Comparison of ENCODE assay signal across 12 cellular contexts in genomic region chr7:135164357-135165021, GRCh38. TPM values are rescaled to one million over a fixed set of nuclear protein-coding genes. Genes with fewer than 3 reads are reported as not detected.
DNase-seq lines count a peak whose midpoint lies in the region; ATAC-seq, FAIRE-seq and TF ChIP-seq lines count a peak whose summit lies in the region.
"Had no signal": no experiment of that assay in that cellular context is flagged by ENCODE, and none has a peak within 500 bp of the region (broad histone marks: within the 10 kb centered on the region; RNA-seq: fewer than 3 reads in every experiment).

No MANE protein-coding gene starts in this region.

- no peak for FAIRE-seq in H1 (lab: Jason Lieb, UNC)

- H2BK120ac ChIP-seq in H1 (replicated peaks; ENCODE audit: low read depth, low read length): no peak overlapping the region

- POLR2A ChIA-PET in CD8-positive, alpha-beta memory T cell (lab: Charles Lee): interaction anchor here (1.4 kb wide), 1 partner anchor 16 kb away, joined by 4 read pairs; the partner anchor contains the start of gene TMEM140
- POLR2A ChIA-PET in H1 (lab: Charles Lee; ENCODE audit: partially characterized antibody): interaction anchor here (0.6 to 4.0 kb wide), 9 partner anchors 15 to 519 kb away, joined by 3 to 20 read pairs (median 3); partner anchors contain the start of gene WDR91

- peaks cover 30% of the 10 kb centered on the region for H3K4me1 ChIP-seq in CD8-positive, alpha-beta memory T cell (ENCODE audit: insufficient read depth, low read length)
- H3K4me1 ChIP-seq in Karpas-422 (ENCODE audit: low read length) (peaks cover 11% of the 10 kb centered on the region), H1 (replicated peaks in 1 of 4; ENCODE audit: control insufficient read depth in 3 of 4, insufficient read depth in 4 of 4, low read length in 3 of 4) (peaks cover 0 to 7% (median 3%) of the 10 kb centered on the region in 4 experiments; a peak in 4 of 7 replicates)

- no peak overlapping the region; the same call in 1 of the 2 replicates for H4K8ac ChIP-seq in H1 (ENCODE audit: extremely low read depth, insufficient read depth, low read length)

- peaks cover 64 to 92% (median 80%) of the 10 kb centered on the region in 3 donors for H3K4me1 Mint-ChIP-seq in CD8-positive, alpha-beta memory T cell
- H3K4me1 Mint-ChIP-seq in natural killer cell: peaks cover 67% of the 10 kb centered on the region in 2 donors

- no peak overlapping the region for H4K5ac ChIP-seq in H1 (ENCODE audit: insufficient read length, low read depth, low read length)

- H3K4ac ChIP-seq in H1 (replicated peaks; ENCODE audit: insufficient read length, low read depth, low read length): no peak overlapping the region

- H3K23ac ChIP-seq in H1 (ENCODE audit: insufficient read length): no peak overlapping the region

- H3K27me3 Mint-ChIP-seq in CD8-positive, alpha-beta memory T cell: no peaks in the 10 kb centered on the region
- no peaks in the 10 kb centered on the region for H3K27me3 Mint-ChIP-seq in natural killer cell (ENCODE audit: low read depth in 2 of 2)

- no peaks in the 10 kb centered on the region for H3K9me3 Mint-ChIP-seq in CD8-positive, alpha-beta memory T cell
- H3K9me3 Mint-ChIP-seq in natural killer cell: no peaks in the 10 kb centered on the region

- H3K9ac ChIP-seq in Karpas-422 (ENCODE audit: low read length): no peak overlapping the region
- H3K9ac ChIP-seq in H1 (replicated peaks in 1 of 4; ENCODE audit: extremely low read depth in 1 of 4, low read depth in 3 of 4, low read length in 3 of 4): no peak overlapping the region

- H3K36me3 ChIP-seq in CD8-positive, alpha-beta memory T cell (ENCODE audit: insufficient read depth, low read length): peaks cover 37% of the 10 kb centered on the region
- H3K36me3 ChIP-seq in Karpas-422 (ENCODE audit: insufficient read depth, low read length) (peaks cover 37% of the 10 kb centered on the region), H1 (ENCODE audit: control insufficient read depth in 2 of 4, insufficient read depth in 4 of 4, low read length in 3 of 4) (peaks cover 16 to 51% (median 39%) of the 10 kb centered on the region in 4 experiments)

- no peak overlapping the region for H2BK20ac ChIP-seq in H1 (ENCODE audit: low read length)

- peaks cover 10 to 82% (median 12%) of the 10 kb centered on the region in 3 donors for H3K36me3 Mint-ChIP-seq in CD8-positive, alpha-beta memory T cell
- no peaks in the 10 kb centered on the region for H3K36me3 Mint-ChIP-seq in natural killer cell

- H2BK12ac ChIP-seq in H1 (ENCODE audit: low read depth, low read length): no peak overlapping the region

- CTCF ChIA-PET in CD8-positive, alpha-beta memory T cell (lab: Charles Lee): interaction anchor here (0.9 to 3.0 kb wide), 3 partner anchors 17 to 178 kb away, joined by 3 to 14 read pairs (median 11); partner anchors contain the start of genes AGBL3 and TMEM140
- CTCF ChIA-PET in H1 (lab: Charles Lee; ENCODE audit: partially characterized antibody): interaction anchor here (0.8 to 2.3 kb wide), 9 partner anchors 9 to 178 kb away, joined by 3 to 7 read pairs (median 3); partner anchors contain the start of gene AGBL3

- H2BK15ac ChIP-seq in H1 (ENCODE audit: low read length): no peak overlapping the region

- TF ChIP-seq CTCF in H1 (IDR thresholded peaks at IDR 0.05; ENCODE audit: control extremely low read depth in 1 of 3, insufficient read depth in 1 of 3, low read depth in 1 of 3, low read length in 3 of 3) (peak in 1 of 3 experiments; percentile 24; a peak in 1 of 4 replicates), natural killer cell (IDR thresholded peaks at IDR 0.05) (no peak)

- H3K27ac Mint-ChIP-seq in CD8-positive, alpha-beta memory T cell: peak overlapping the region in 7 of 8 donors; percentile 47 to 87 (median 83)
- peak overlapping the region; percentile 96 for H3K27ac Mint-ChIP-seq in natural killer cell

- H4K20me1 ChIP-seq in Karpas-422 (ENCODE audit: insufficient read depth, low read depth, low read length) (peaks cover 11% of the 10 kb centered on the region; the same call in 1 of the 2 replicates), H1 (replicated peaks in 1 of 2; ENCODE audit: control insufficient read depth in 1 of 2, insufficient read depth in 2 of 2, low read length in 2 of 2) (peaks cover 0 to 4% of the 10 kb centered on the region in 2 experiments)

- no peaks in the 10 kb centered on the region for H3K9me2 ChIP-seq in Karpas-422 (replicated peaks; ENCODE audit: insufficient read depth, low read length)

- no peak for DNase-seq in CD8-positive, alpha-beta memory T cell
- DNase-seq in Karpas-422: peak; percentile 38
- no peak for DNase-seq in H1 (ENCODE audit: low read depth in 1 of 2, low spot score in 2 of 2)
- no peak for DNase-seq in natural killer cell
- no peak for DNase-seq in SHP77 treated with DMSO at 0.1 percent for 48 hours (lab: John Stamatoyannopoulos, UW)
- no peak for DNase-seq in NAMALWA (ENCODE audit: low spot score)
- no peak for DNase-seq in epidermal melanocyte (ENCODE audit: insufficient read length, low spot score)
- DNase-seq in activated CD4-positive, alpha-beta T cell treated with anti-CD3 and anti-CD28 coated beads, Interleukin-2, amount 50 U/mL, for 4 hours: no peak
- DNase-seq: DMS 273 treated with DMSO at 0.1 percent for 48 hours; foreskin melanocyte; NCI-H510A treated with DMSO at 0.1 percent for 48 hours; stimulated activated CD4-positive, alpha-beta T cell treated with anti-CD3 and anti-CD28 coated beads, Interleukin-2, amount 100 ng/mL, for 24 hours had no signal

- TF ChIP-seq POLR2A in H1 (IDR thresholded peaks at IDR 0.05; ENCODE audit: control extremely low read depth in 1 of 2, low read depth in 2 of 2, low read length in 2 of 2): peak in 1 of 2 experiments; percentile 57; a peak in 1 of 3 replicates

- H3K56ac ChIP-seq in H1 (replicated peaks; ENCODE audit: insufficient read length, low read depth, low read length): no peak overlapping the region

- intact Hi-C loops in natural killer cell (cut with micrococcal nuclease): no loop called here

- no peak overlapping the region for H3K14ac ChIP-seq in H1 (ENCODE audit: insufficient read length)

- ATAC-seq in natural killer cell: no peak

- H3K27me3 ChIP-seq in CD8-positive, alpha-beta memory T cell (ENCODE audit: insufficient read depth, low read length, poor library complexity, severe bottlenecking): no peaks in the 10 kb centered on the region
- H3K27me3 ChIP-seq in Karpas-422 (ENCODE audit: low read length) (no peaks in the 10 kb centered on the region), H1 (replicated peaks in 1 of 4; ENCODE audit: control insufficient read depth in 3 of 4, extremely low read depth in 1 of 4, insufficient read depth in 3 of 4, low read length in 3 of 4) (no peaks in the 10 kb centered on the region)

- no peak for TF ChIP-seq RAD21 in H1 (IDR thresholded peaks at IDR 0.05 in 1 of 2, conservative IDR thresholded peaks at IDR 0.05 in 1 of 2; ENCODE audit: low read depth in 2 of 2, low read length in 2 of 2)

- H3K79me2 ChIP-seq in Karpas-422 (ENCODE audit: low read length) (peaks cover 16% of the 10 kb centered on the region), H1 (ENCODE audit: control insufficient read depth in 1 of 2, insufficient read depth in 2 of 2, low read length in 2 of 2) (peaks cover 0 to 15% of the 10 kb centered on the region in 2 experiments; a peak in 1 of 4 replicates)

- H2AFZ ChIP-seq in Karpas-422 (ENCODE audit: low read length) (no peak overlapping the region), H1 (ENCODE audit: low read length) (no peak overlapping the region)

- H3K27ac ChIP-seq in CD8-positive, alpha-beta memory T cell (ENCODE audit: low read depth, low read length): no peak overlapping the region
- no peak overlapping the region for H3K27ac ChIP-seq in Karpas-422 (ENCODE audit: low read length)
- H3K27ac ChIP-seq in H1 (ENCODE audit: low read depth, low read length): no peak overlapping the region

- no peak for TF ChIP-seq EP300 in H1 (IDR thresholded peaks at IDR 0.05; ENCODE audit: borderline replicate concordance in 1 of 2, low read depth in 2 of 2, low read length in 2 of 2)

- H3K4me3 Mint-ChIP-seq in CD8-positive, alpha-beta memory T cell: peak overlapping the region in 1 of 7 donors; percentile 14
- no peak overlapping the region for H3K4me3 Mint-ChIP-seq in natural killer cell

- H2AK5ac ChIP-seq in H1 (ENCODE audit: low read depth, low read length): no peak overlapping the region

- no peaks in the 10 kb centered on the region for H3K9me3 ChIP-seq in CD8-positive, alpha-beta memory T cell (ENCODE audit: low read length)
- no peaks in the 10 kb centered on the region for H3K9me3 ChIP-seq in Karpas-422 (ENCODE audit: low read length)
- peaks cover 2 to 11% of the 10 kb centered on the region in 2 experiments; a peak in 2 of 4 replicates for H3K9me3 ChIP-seq in H1 (ENCODE audit: insufficient read depth in 2 of 2, low read depth in 1 of 2, low read length in 1 of 2)

- no peak overlapping the region for H2BK5ac ChIP-seq in H1 (ENCODE audit: low read depth, low read length)

- no peak overlapping the region for H3K4me2 ChIP-seq in Karpas-422 (ENCODE audit: low read depth, low read length, poor library complexity, severe bottlenecking)
- H3K4me2 ChIP-seq in H1 (ENCODE audit: insufficient read depth in 1 of 2, low read depth in 2 of 2, low read length in 2 of 2): no peak overlapping the region

- no peaks in the 10 kb centered on the region; the same call in 1 of the 2 replicates for H3K23me2 ChIP-seq in H1 (ENCODE audit: low read depth, low read length)

- no peak overlapping the region for H3K18ac ChIP-seq in H1 (ENCODE audit: extremely low read depth, low read length)

- no peak overlapping the region for H4K91ac ChIP-seq in H1 (replicated peaks; ENCODE audit: insufficient read length, low read length)

- WGBS in H1 (ENCODE audit: extremely low coverage in 1 of 2, insufficient coverage in 1 of 2, insufficient read length in 1 of 2, insufficient replicate concordance in 2 of 2, low coverage in 1 of 2, low lambda C conversion rate in 2 of 2, missing lambda C conversion rate in 1 of 2), 2 experiments: 89% methylated on average over 18 of the region's 18 CpGs; no CpG with 5 or more reads in 1 of the 2 experiments

- no peaks in the 10 kb centered on the region; the same call in 1 of the 2 replicates for H3K79me1 ChIP-seq in H1 (ENCODE audit: low read depth, low read length)

- no peak overlapping the region for H3K4me3 ChIP-seq in CD8-positive, alpha-beta memory T cell (ENCODE audit: low read length)
- H3K4me3 ChIP-seq in Karpas-422 (ENCODE audit: low read length): no peak overlapping the region
- H3K4me3 ChIP-seq in H1 (ENCODE audit: extremely low read depth in 1 of 4, insufficient read depth in 2 of 4, low read depth in 3 of 4, low read length in 4 of 4): no peak overlapping the region

RNA-seq across cellular contexts. Expression of gene CYREN, which starts 6.0 kb away (rescaled TPM):
- total RNA-seq in CD8-positive, alpha-beta memory T cell: 10 to 100 TPM; 77.2 to 79.9 TPM
- polyA plus RNA-seq in CD8-positive, alpha-beta memory T cell: 45.4 TPM
- 33.1 and 67.1 TPM in 2 replicates for total RNA-seq in Karpas-422 (2014; rRNA removed; shearing (Covaris generic); ENCODE audit: low replicate concordance)
- 46.0 and 46.2 TPM in 2 replicates for total RNA-seq in H1 (2021; fragmentation: NEBNext Ultra II Directional; extraction: Animal tissue kit (Norgen Biotek cat#: 25700))
- 25.1 and 29.1 TPM in 2 replicates for polyA plus RNA-seq in H1 (2011; rRNA removed)
- polyA plus RNA-seq in H1 (2011; cell fraction: cytosol; rRNA removed): 36.9 TPM
- 32.3 TPM for polyA plus RNA-seq in H1 (2011; cell fraction: nucleus; rRNA removed)
- polyA plus RNA-seq in H1 (2012, experiment 1 of 2): 33.1 to 39.0 TPM (median 34.3 TPM) in 4 replicates
- 21.8 TPM for polyA plus RNA-seq in H1 (2012, experiment 2 of 2)
- polyA plus RNA-seq in H1 (2013, experiment 1 of 2): 24.2 TPM
- polyA plus RNA-seq in H1 (2013, experiment 2 of 2): 23.4 TPM
- polyA minus RNA-seq in H1 (2011; rRNA and poly(A)+ RNA removed): 52.3 and 54.6 TPM in 2 replicates
- 33.2 TPM for polyA minus RNA-seq in H1 (2011; cell fraction: cytosol; rRNA and poly(A)+ RNA removed)
- polyA minus RNA-seq in H1 (2011; cell fraction: nucleus; rRNA and poly(A)+ RNA removed): 61.4 TPM
- total RNA-seq in natural killer cell: 10 to 100 TPM; 26.1 to 33.9 (median 33.8) TPM

RNA-seq across cellular contexts. Expression of gene TMEM140, which starts 16.6 kb away (rescaled TPM):
- 1 to 10 TPM; 6.6 to 7.0 TPM for total RNA-seq in CD8-positive, alpha-beta memory T cell
- polyA plus RNA-seq in CD8-positive, alpha-beta memory T cell: 34.4 TPM
- total RNA-seq in Karpas-422 (2014; rRNA removed; shearing (Covaris generic); ENCODE audit: low replicate concordance): 0.86 and 2.8 TPM in 2 replicates
- not detected in 2 replicates for total RNA-seq in H1 (2021; fragmentation: NEBNext Ultra II Directional; extraction: Animal tissue kit (Norgen Biotek cat#: 25700))
- not detected in 2 replicates for polyA plus RNA-seq in H1 (2011; rRNA removed)
- not detected for polyA plus RNA-seq in H1 (2011; cell fraction: cytosol; rRNA removed)
- not detected for polyA plus RNA-seq in H1 (2011; cell fraction: nucleus; rRNA removed)
- 9.2 to 11.8 TPM (median 11.1 TPM) in 4 replicates for polyA plus RNA-seq in H1 (2012, experiment 1 of 2)
- polyA plus RNA-seq in H1 (2012, experiment 2 of 2): 3.7 TPM
- not detected for polyA plus RNA-seq in H1 (2013, experiment 1 of 2)
- polyA plus RNA-seq in H1 (2013, experiment 2 of 2): not detected
- polyA minus RNA-seq in H1 (2011; rRNA and poly(A)+ RNA removed): 0.09 TPM in 1 of 2 replicates, not detected in the other
- polyA minus RNA-seq in H1 (2011; cell fraction: cytosol; rRNA and poly(A)+ RNA removed): not detected
- not detected for polyA minus RNA-seq in H1 (2011; cell fraction: nucleus; rRNA and poly(A)+ RNA removed)
- total RNA-seq in natural killer cell: 10 to 100 TPM; 60.0 to 81.7 (median 76.9) TPM

RNA-seq across cellular contexts. Expression of gene WDR91, which starts 46.8 kb away (rescaled TPM):
- 10 to 100 TPM; 25.1 to 27.7 TPM for total RNA-seq in CD8-positive, alpha-beta memory T cell
- 5.7 TPM for polyA plus RNA-seq in CD8-positive, alpha-beta memory T cell
- total RNA-seq in Karpas-422 (2014; rRNA removed; shearing (Covaris generic); ENCODE audit: low replicate concordance): 7.8 and 11.5 TPM in 2 replicates
- 12.7 and 14.7 TPM in 2 replicates for total RNA-seq in H1 (2021; fragmentation: NEBNext Ultra II Directional; extraction: Animal tissue kit (Norgen Biotek cat#: 25700))
- polyA plus RNA-seq in H1 (2011; rRNA removed): 8.2 and 11.2 TPM in 2 replicates
- polyA plus RNA-seq in H1 (2011; cell fraction: cytosol; rRNA removed): 13.0 TPM
- polyA plus RNA-seq in H1 (2011; cell fraction: nucleus; rRNA removed): 38.4 TPM
- polyA plus RNA-seq in H1 (2012, experiment 1 of 2): 4.8 to 9.7 TPM (median 9.0 TPM) in 4 replicates
- 6.7 TPM for polyA plus RNA-seq in H1 (2012, experiment 2 of 2)
- 5.7 TPM for polyA plus RNA-seq in H1 (2013, experiment 1 of 2)
- 5.6 TPM for polyA plus RNA-seq in H1 (2013, experiment 2 of 2)
- 13.2 and 16.6 TPM in 2 replicates for polyA minus RNA-seq in H1 (2011; rRNA and poly(A)+ RNA removed)
- 6.8 TPM for polyA minus RNA-seq in H1 (2011; cell fraction: cytosol; rRNA and poly(A)+ RNA removed)
- polyA minus RNA-seq in H1 (2011; cell fraction: nucleus; rRNA and poly(A)+ RNA removed): 10.2 TPM
- total RNA-seq in natural killer cell: 10 to 100 TPM; 28.7 to 42.0 (median 39.2) TPM

Comparison
In these comparisons a context has a peak if more than half of its experiments do, and no peak if none do; other contexts are left out.
1. RNA of gene TMEM140, which starts 16.6 kb away (total RNA-seq): 60.0 to 81.7 TPM in natural killer cell; 6.6 to 7.0 TPM in CD8-positive, alpha-beta memory T cell, 0.86 to 2.8 TPM in Karpas-422 and not detected in H1; every median in the first group is over 4 times any median in the second.